In the genomic region with DNA sequence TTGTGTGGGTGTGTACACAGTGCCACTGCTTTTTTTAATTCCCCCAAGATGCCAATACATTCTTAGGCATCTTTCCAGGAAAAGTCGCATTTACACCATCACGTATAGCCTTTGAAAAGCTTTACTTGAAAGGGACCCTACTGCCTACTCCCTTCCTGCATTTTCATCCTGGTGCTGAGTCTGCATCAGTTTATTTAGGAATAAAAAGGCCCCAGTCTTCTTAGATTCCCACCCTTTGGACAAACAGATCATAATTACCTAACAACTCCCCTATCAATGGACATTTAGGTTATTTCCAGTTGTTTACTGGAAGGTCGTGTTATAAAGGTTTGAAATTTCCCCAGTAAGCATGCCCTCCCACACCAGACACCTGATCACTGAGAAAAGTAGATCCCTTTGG, we compare ENCODE assay signal across 23 cellular contexts. TPM values are rescaled to one million over a fixed set of nuclear protein-coding genes. Genes with fewer than 3 reads are reported as not detected.
DNase-seq lines count a peak whose midpoint lies in the region; ATAC-seq, FAIRE-seq and TF ChIP-seq lines count a peak whose summit lies in the region.
"Had no signal": no experiment of that assay in that cellular context is flagged by ENCODE, and none has a peak within 500 bp of the region (broad histone marks: within the 10 kb centered on the region; RNA-seq: fewer than 3 reads in every experiment).

No MANE protein-coding gene starts in this region.

- no peaks in the 10 kb centered on the region for H3K9me1 ChIP-seq in K562 (ENCODE audit: control insufficient read depth, insufficient read depth, low read length)

- no peaks in the 10 kb centered on the region for H3K9me3 ChIP-seq in K562 (replicated peaks; ENCODE audit: control insufficient read depth, insufficient read depth, low read depth, low read length)
- no peaks in the 10 kb centered on the region for H3K9me3 ChIP-seq in mucosa of descending colon
- H3K9me3 ChIP-seq in naive thymus-derived CD4-positive, alpha-beta T cell (ENCODE audit: control insufficient read depth in 2 of 3, low read length in 3 of 3), result no peaks in the 10 kb centered on the region
- H3K9me3 ChIP-seq: BE2C, BLaER1, Caco-2 had no signal

- H3K79me2 ChIP-seq in K562 (ENCODE audit: control insufficient read depth, insufficient read depth, low read length), result no peaks in the 10 kb centered on the region

- peak; percentile 42 for FAIRE-seq in K562 (lab: Jason Lieb, UNC)
- FAIRE-seq: A204.1, D721Med, G401.6, GM12891, GM19239 had no signal

- H4K20me1 ChIP-seq in K562 (replicated peaks; ENCODE audit: control insufficient read depth, insufficient read depth, low read length), result no peaks in the 10 kb centered on the region

- H3K4me2 ChIP-seq in K562 (ENCODE audit: insufficient read depth, low read length), result no peak overlapping the region
- H3K4me2 ChIP-seq: BLaER1 had no signal

- TF ChIP-seq RAD21 in K562 (CRISPR knock-in tag; conservative IDR thresholded peaks at IDR 0.05 in 1 of 2, IDR thresholded peaks at IDR 0.05 in 1 of 2), result no peak

- H3K27me3 Mint-ChIP-seq in naive thymus-derived CD4-positive, alpha-beta T cell, result no peaks in the 10 kb centered on the region
- H3K27me3 Mint-ChIP-seq: CD4-positive, alpha-beta memory T cell; CD4-positive, CD25-positive, alpha-beta regulatory T cell had no signal

- DNase-seq in K562 (ENCODE audit: extremely low read depth in 1 of 4, low spot score in 3 of 4), result no peak
- DNase-seq in mucosa of descending colon, result no peak
- DNase-seq in NCI-H526 (lab: John Stamatoyannopoulos, UW), result no peak
- DNase-seq in naive thymus-derived CD4-positive, alpha-beta T cell, result no peak
- DNase-seq in midbrain (lab: John Stamatoyannopoulos, UW), result no peak
- DNase-seq: 8988T; ACHN; BE2C; C1 segment of cervical spinal cord; Caco-2; Calu3; CD4-positive, alpha-beta memory T cell; CD4-positive, CD25-positive, alpha-beta regulatory T cell; CD8-positive, alpha-beta memory T cell; DMS79 treated with DMSO at 0.1 percent for 48 hours; GF-D8 had no signal

- no peak for ATAC-seq in K562
- ATAC-seq in mucosa of descending colon, result peak; percentile 59
- no peak for ATAC-seq in naive thymus-derived CD4-positive, alpha-beta T cell

- TF ChIP-seq EP300 in K562 (IDR thresholded peaks at IDR 0.05; ENCODE audit: low read length), result no peak

- peaks cover 0 to 46% (median under 1%) of the 10 kb centered on the region in 7 donors for H3K4me1 Mint-ChIP-seq in naive thymus-derived CD4-positive, alpha-beta T cell
- H3K4me1 Mint-ChIP-seq: CD14-positive monocyte had no signal

- no peaks in the 10 kb centered on the region for H3K27me3 ChIP-seq in K562 (ENCODE audit: control insufficient read depth in 2 of 2, insufficient read depth in 2 of 2, low read length in 2 of 2)
- no peaks in the 10 kb centered on the region for H3K27me3 ChIP-seq in naive thymus-derived CD4-positive, alpha-beta T cell (ENCODE audit: control insufficient read depth in 2 of 2, insufficient read depth in 2 of 2, low read length in 2 of 2)
- H3K27me3 ChIP-seq: BE2C, BLaER1 had no signal

- H3K4me3 Mint-ChIP-seq in naive thymus-derived CD4-positive, alpha-beta T cell, result no peak overlapping the region
- H3K4me3 Mint-ChIP-seq: CD14-positive monocyte; CD4-positive, alpha-beta memory T cell; CD4-positive, CD25-positive, alpha-beta regulatory T cell; CD8-positive, alpha-beta memory T cell had no signal

- in situ Hi-C loops in K562 (cut with MboI), result no loop called here

- H3K4me3 ChIP-seq in K562 (no peak overlapping the region), mucosa of descending colon (no peak overlapping the region)
- H3K4me3 ChIP-seq in naive thymus-derived CD4-positive, alpha-beta T cell (ENCODE audit: low read length), result no peak overlapping the region
- H3K4me3 ChIP-seq: BLaER1 had no signal

- intact Hi-C loops in K562 (cut with micrococcal nuclease), result no loop called here
- intact Hi-C loops in mucosa of descending colon (cut with DNase I, micrococcal nuclease), result no loop called here
- intact Hi-C loops in naive thymus-derived CD4-positive, alpha-beta T cell (cut with micrococcal nuclease), result no loop called here

- CTCF ChIA-PET in K562 (lab: Yijun Ruan, JAX; ENCODE audit: low intra/inter-chr PET ratio), result no interaction called here
- CTCF ChIA-PET in naive thymus-derived CD4-positive, alpha-beta T cell (lab: Charles Lee), result no interaction called here

- no peak overlapping the region for H2AFZ ChIP-seq in K562 (ENCODE audit: low read depth, low read length)

- TF ChIP-seq CTCF in K562 (IDR thresholded peaks at IDR 0.05 in 2 of 3, conservative IDR thresholded peaks at IDR 0.05 in 1 of 3; ENCODE audit: insufficient read depth in 2 of 3, low read depth in 1 of 3, low read length in 3 of 3), result no peak
- TF ChIP-seq CTCF in mucosa of descending colon (IDR thresholded peaks at IDR 0.05), result no peak

- POLR2A ChIA-PET in K562 (lab: Yijun Ruan, JAX), result no interaction called here
- POLR2A ChIA-PET in naive thymus-derived CD4-positive, alpha-beta T cell (lab: Charles Lee), result no interaction called here

- H3K4me1 ChIP-seq in K562 (replicated peaks in 1 of 2; ENCODE audit: control insufficient read depth in 2 of 2, insufficient read depth in 2 of 2, low read length in 2 of 2) (no peaks in the 10 kb centered on the region), mucosa of descending colon (ENCODE audit: low read depth) (peaks cover 3% of the 10 kb centered on the region)
- no peaks in the 10 kb centered on the region for H3K4me1 ChIP-seq in naive thymus-derived CD4-positive, alpha-beta T cell (ENCODE audit: control insufficient read depth in 2 of 2, insufficient read depth in 2 of 2, low read length in 2 of 2)
- H3K4me1 ChIP-seq: BE2C, BLaER1, Caco-2 had no signal

- H3K9me3 Mint-ChIP-seq in naive thymus-derived CD4-positive, alpha-beta T cell, result no peaks in the 10 kb centered on the region
- H3K9me3 Mint-ChIP-seq: CD14-positive monocyte; CD4-positive, alpha-beta memory T cell; CD4-positive, CD25-positive, alpha-beta regulatory T cell; CD8-positive, alpha-beta memory T cell had no signal

- no TSS peak for BruUV-seq in K562 (replicated peaks; lab: Mats Ljungman, UMichigan)

- H3K36me3 ChIP-seq in K562 (ENCODE audit: control insufficient read depth, insufficient read depth, low read length) (peaks cover 27% of the 10 kb centered on the region), mucosa of descending colon (ENCODE audit: low read depth) (no peaks in the 10 kb centered on the region)
- H3K36me3 ChIP-seq in naive thymus-derived CD4-positive, alpha-beta T cell (ENCODE audit: control insufficient read depth in 2 of 3, insufficient read depth in 3 of 3, low read length in 3 of 3), result peaks cover 0 to 46% (median 7%) of the 10 kb centered on the region in 3 experiments

- no peak overlapping the region for H3K9ac ChIP-seq in K562 (ENCODE audit: insufficient read depth in 1 of 2, low read depth in 2 of 2, low read length in 2 of 2)
- H3K9ac ChIP-seq: BLaER1 had no signal

- H3K27ac Mint-ChIP-seq in naive thymus-derived CD4-positive, alpha-beta T cell, result no peak overlapping the region
- H3K27ac Mint-ChIP-seq: CD14-positive monocyte; CD8-positive, alpha-beta memory T cell had no signal

- H3K27ac ChIP-seq in K562 (ENCODE audit: extremely low read depth, low read depth, low read length), result no peak overlapping the region
- no peak overlapping the region for H3K27ac ChIP-seq in naive thymus-derived CD4-positive, alpha-beta T cell (ENCODE audit: low read depth, low read length)
- H3K27ac ChIP-seq: BLaER1 had no signal

- no peak for TF ChIP-seq POLR2A in K562 (conservative IDR thresholded peaks at IDR 0.05)

- peaks cover 30 to 56% (median 43%) of the 10 kb centered on the region in 5 donors for H3K36me3 Mint-ChIP-seq in naive thymus-derived CD4-positive, alpha-beta T cell

- 62% methylated on average over 3 of the region's 3 CpGs for WGBS in K562 (ENCODE audit: insufficient coverage, low coverage, missing lambda C conversion rate)

RNA-seq across cellular contexts. Expression of a gene that starts 54.9 kb away (rescaled TPM):
- 90.8 and 106 TPM in 2 replicates for total RNA-seq in K562 (2011; cell fraction: chromatin; rRNA removed; ENCODE audit: low replicate concordance)
- total RNA-seq in K562 (2011; cell fraction: nucleolus; rRNA removed), result 41.2 and 41.7 TPM in 2 replicates
- 59.0 and 65.7 TPM in 2 replicates for total RNA-seq in K562 (2011; cell fraction: nucleoplasm; rRNA removed)
- 9.8 and 13.6 TPM in 2 replicates for total RNA-seq in K562 (2014; rRNA removed)
- 11.4 and 13.2 TPM in 2 replicates for total RNA-seq in K562 (2014; rRNA removed; fragmentation: Illumina TruSeq; extraction: Trizol)
- total RNA-seq in K562 (2015; rRNA removed; fragmentation: Illumina TruSeq; extraction: Trizol), result 8.5 and 10.0 TPM in 2 replicates
- total RNA-seq in K562 (2021), result 22.1 and 22.3 TPM in 2 replicates
- polyA plus RNA-seq in K562 (2011; rRNA removed), result 8.8 and 10.4 TPM in 2 replicates
- 7.3 and 8.2 TPM in 2 replicates for polyA plus RNA-seq in K562 (2011; cell fraction: cytosol; rRNA removed)
- polyA plus RNA-seq in K562 (2011; cell fraction: nucleus; rRNA removed), result 13.4 and 16.9 TPM in 2 replicates
- polyA plus RNA-seq in K562 (2012), result 13.6 and 19.6 TPM in 2 replicates
- polyA plus RNA-seq in K562 (2014; fragmentation: Illumina TruSeq; extraction: Trizol), result 15.6 and 16.1 TPM in 2 replicates
- polyA plus RNA-seq in K562 (2014; fragmentation: Nextera tagmentation; extraction: Ambion mirVana), result 1 to 10 TPM in 1 of 2 experiments, under 1 TPM in 1; 1.00 to 1.4 TPM
- polyA plus RNA-seq in K562 (2014; rRNA removed), result 10.6 and 10.8 TPM in 2 replicates
- polyA minus RNA-seq in K562 (2011; rRNA and poly(A)+ RNA removed), result 35.1 and 47.1 TPM in 2 replicates
- 21.8 and 27.7 TPM in 2 replicates for polyA minus RNA-seq in K562 (2011; cell fraction: cytosol; rRNA and poly(A)+ RNA removed)
- 14.4 and 24.4 TPM in 2 replicates for polyA minus RNA-seq in K562 (2011; cell fraction: nucleus; rRNA and poly(A)+ RNA removed)
- 10 to 100 TPM; 30.3 to 38.1 (median 37.1) TPM for total RNA-seq in mucosa of descending colon
- total RNA-seq in naive thymus-derived CD4-positive, alpha-beta T cell, result 10 to 100 TPM; 28.2 to 38.2 (median 34.0) TPM
- 10 to 100 TPM; 14.7 to 25.6 TPM for polyA plus RNA-seq in naive thymus-derived CD4-positive, alpha-beta T cell

RNA-seq across cellular contexts. Expression of a gene that starts 57.0 kb away (rescaled TPM):
- total RNA-seq in K562 (2011; cell fraction: chromatin; rRNA removed; ENCODE audit: low replicate concordance), result 19.9 and 32.5 TPM in 2 replicates
- 26.5 and 30.0 TPM in 2 replicates for total RNA-seq in K562 (2011; cell fraction: nucleolus; rRNA removed)
- 26.1 and 37.4 TPM in 2 replicates for total RNA-seq in K562 (2011; cell fraction: nucleoplasm; rRNA removed)
- total RNA-seq in K562 (2014; rRNA removed), result 35.8 and 43.1 TPM in 2 replicates
- 18.2 and 22.0 TPM in 2 replicates for total RNA-seq in K562 (2014; rRNA removed; fragmentation: Illumina TruSeq; extraction: Trizol)
- total RNA-seq in K562 (2015; rRNA removed; fragmentation: Illumina TruSeq; extraction: Trizol), result 29.6 and 31.3 TPM in 2 replicates
- total RNA-seq in K562 (2021), result 33.3 and 38.2 TPM in 2 replicates
- 20.0 and 24.5 TPM in 2 replicates for polyA plus RNA-seq in K562 (2011; rRNA removed)
- 35.9 and 65.4 TPM in 2 replicates for polyA plus RNA-seq in K562 (2011; cell fraction: cytosol; rRNA removed)
- polyA plus RNA-seq in K562 (2011; cell fraction: nucleus; rRNA removed), result 24.2 and 31.3 TPM in 2 replicates
- 34.3 and 38.6 TPM in 2 replicates for polyA plus RNA-seq in K562 (2012)
- polyA plus RNA-seq in K562 (2014; fragmentation: Illumina TruSeq; extraction: Trizol), result 39.2 and 40.1 TPM in 2 replicates
- polyA plus RNA-seq in K562 (2014; fragmentation: Nextera tagmentation; extraction: Ambion mirVana), result 1 to 10 TPM; 2.9 to 3.7 TPM
- 21.1 and 31.5 TPM in 2 replicates for polyA plus RNA-seq in K562 (2014; rRNA removed)
- 25.2 and 29.1 TPM in 2 replicates for polyA minus RNA-seq in K562 (2011; rRNA and poly(A)+ RNA removed)
- 21.8 and 24.2 TPM in 2 replicates for polyA minus RNA-seq in K562 (2011; cell fraction: cytosol; rRNA and poly(A)+ RNA removed)
- 12.3 and 19.3 TPM in 2 replicates for polyA minus RNA-seq in K562 (2011; cell fraction: nucleus; rRNA and poly(A)+ RNA removed)
- total RNA-seq in mucosa of descending colon, result 10 to 100 TPM; 18.0 to 44.8 (median 26.6) TPM
- 10 to 100 TPM; 13.2 to 39.8 (median 30.2) TPM for total RNA-seq in naive thymus-derived CD4-positive, alpha-beta T cell
- 10 to 100 TPM; 51.0 to 83.5 TPM for polyA plus RNA-seq in naive thymus-derived CD4-positive, alpha-beta T cell
